In genomic region chr22:32646476-32646875, GRCh38 we compare ENCODE assay signal across 18 cellular contexts.
"Had no signal": no experiment of that assay in that cellular context is flagged by ENCODE, and none has a peak within 500 bp of the region (broad histone marks: within the 10 kb centered on the region; RNA-seq: fewer than 3 reads in every experiment).

No MANE protein-coding gene starts in this region.

- H3K27me3 Mint-ChIP-seq: activated B cell treated with CpG ODN at 0.5 μM for 24 hours; activated naive CD4-positive, alpha-beta T cell treated with anti-CD3 and anti-CD28 coated beads, Interleukin-2, amount 50 U/mL, for 24 hours; T-helper 17 cell had no signal

- H3K9me3 Mint-ChIP-seq: activated naive CD4-positive, alpha-beta T cell treated with anti-CD3 and anti-CD28 coated beads, Interleukin-2, amount 50 U/mL, for 24 hours had no signal

- H3K27ac Mint-ChIP-seq: activated B cell treated with CpG ODN at 0.5 μM for 24 hours; activated CD8-positive, alpha-beta memory T cell treated with anti-CD3 and anti-CD28 coated beads, Interleukin-2, amount 10 ng/mL, durations not matched to agents 7 days and 5 days; T-helper 17 cell had no signal

- H3K36me3 Mint-ChIP-seq: activated naive CD4-positive, alpha-beta T cell treated with anti-CD3 and anti-CD28 coated beads, Interleukin-2, amount 50 U/mL, for 24 hours had no signal

- DNase-seq: activated B cell treated with CpG ODN at 0.5 μM for 24 hours; activated CD4-positive, alpha-beta T cell treated with anti-CD3 and anti-CD28 coated beads for 4 hours; activated CD8-positive, alpha-beta memory T cell treated with anti-CD3 and anti-CD28 coated beads, Interleukin-2, amount 10 ng/mL, durations not matched to agents 7 days and 5 days; activated gamma-delta T cell; brain microvascular endothelial cell; KG1; NCI-H1048; NCI-H146; NCI-H187 treated with DMSO at 0.1 percent for 48 hours; NCI-H2081 treated with DMSO at 0.1 percent for 48 hours; NCI-H446; NCI-H524; PC-9; SHP77 treated with DMSO at 0.1 percent for 48 hours; T-helper 17 cell; T-helper 9 cell had no signal

- ATAC-seq: activated CD8-positive, alpha-beta memory T cell treated with anti-CD3 and anti-CD28 coated beads, Interleukin-2, amount 10 ng/mL, durations not matched to agents 7 days and 5 days; T-helper 17 cell had no signal

- H3K4me3 Mint-ChIP-seq: activated B cell treated with CpG ODN at 0.5 μM for 24 hours; activated CD8-positive, alpha-beta memory T cell treated with anti-CD3 and anti-CD28 coated beads, Interleukin-2, amount 10 ng/mL, durations not matched to agents 7 days and 5 days; activated naive CD4-positive, alpha-beta T cell treated with anti-CD3 and anti-CD28 coated beads, Interleukin-2, amount 50 U/mL, for 24 hours; IgD-negative memory B cell; T-helper 17 cell had no signal
